Comparison of ENCODE assay signal across 1 cellular context in the genomic region with DNA sequence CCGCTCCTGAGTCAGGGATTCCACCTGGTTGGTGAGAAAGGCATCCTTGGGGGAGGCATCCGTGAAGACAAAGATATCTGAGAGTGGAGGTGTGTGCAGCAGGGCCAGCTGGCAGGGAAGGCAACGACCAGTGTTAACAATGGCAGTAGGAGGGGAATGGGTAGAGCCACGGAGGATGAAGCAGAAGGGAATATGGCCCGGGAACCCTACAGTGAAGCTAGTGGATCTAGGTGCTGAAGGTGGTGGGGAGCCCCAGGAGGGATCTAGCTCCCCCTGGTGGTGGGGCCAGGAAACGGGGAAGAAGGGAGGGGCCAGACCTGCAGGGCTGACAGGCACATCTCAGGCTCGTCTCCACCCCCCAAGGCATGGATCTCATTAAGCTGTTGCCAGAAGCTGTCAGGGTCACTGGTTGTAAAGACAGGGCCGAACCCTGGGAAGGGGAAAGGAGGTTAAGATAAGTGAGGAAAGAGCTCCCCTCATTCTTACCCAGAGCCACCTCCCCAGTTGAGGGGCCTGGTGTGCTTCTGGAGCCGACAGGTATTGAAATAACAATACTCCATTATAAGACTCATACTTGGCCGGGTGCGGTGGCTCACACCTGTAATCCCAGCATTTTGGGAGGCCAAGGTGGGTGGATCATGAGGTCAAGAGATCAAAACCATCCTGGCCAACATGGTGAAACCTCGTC.
TF ChIP-seq lines count a peak whose summit lies in the region.

No MANE protein-coding gene starts in this region.

TF ChIP-seq in H1, 55 proteins besides CTCF, POLR2A, EP300 and RAD21:
- TF ChIP-seq SAP30 (IDR thresholded peaks at IDR 0.05; ENCODE audit: insufficient read depth, insufficient replicate concordance, low read length) (no peak), ASH2L (IDR thresholded peaks at IDR 0.05; ENCODE audit: low read length) (no peak), SIN3A (conservative IDR thresholded peaks at IDR 0.05 in 1 of 2, IDR thresholded peaks at IDR 0.05 in 1 of 2; ENCODE audit: low read depth in 1 of 2, low read length in 2 of 2) (peak; percentile 53 to 80; a peak in 2 of 4 replicates), FOSL1 (IDR thresholded peaks at IDR 0.05; ENCODE audit: insufficient read depth, low read depth, low read length) (0 out of 2 replicates have a peak, but pooled peaks have one; percentile 11), YY1 (IDR thresholded peaks at IDR 0.05; ENCODE audit: low read depth, low read length) (0 out of 2 replicates have a peak, but pooled peaks have one; percentile 45), KDM1A (IDR thresholded peaks at IDR 0.05; ENCODE audit: borderline replicate concordance, low read length) (peak; percentile 63; the same call in 1 of the 2 replicates)
